ENCODE assay signal across 25 cellular contexts in the genomic region with DNA sequence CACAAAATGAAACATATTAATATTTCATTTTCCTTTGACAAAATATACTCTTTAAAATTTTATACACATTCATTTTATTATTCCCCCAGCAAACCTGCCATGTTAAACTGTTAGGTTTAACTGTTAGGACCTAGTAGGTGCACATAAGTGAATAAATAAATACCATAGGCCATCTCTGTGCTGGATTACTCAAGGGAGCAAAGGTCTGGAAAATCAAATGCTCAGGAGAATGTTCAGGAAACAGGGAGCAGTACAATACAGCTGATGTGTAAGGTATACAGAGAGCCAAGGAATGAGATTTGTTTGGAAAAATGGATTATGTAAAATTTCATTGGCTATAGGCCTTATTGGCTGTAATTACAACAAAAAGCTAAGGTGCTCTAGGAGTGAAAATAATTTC.
"Had no signal": no experiment of that assay in that cellular context is flagged by ENCODE, and none has a peak within 500 bp of the region (broad histone marks: within the 10 kb centered on the region; RNA-seq: fewer than 3 reads in every experiment).

No MANE protein-coding gene starts in this region.

- H3K27me3 ChIP-seq: neural progenitor cell, ovary, stomach, thyroid gland, tibial nerve, upper lobe of right lung, uterus had no signal

- H3K9me3 ChIP-seq: ovary, psoas muscle, thyroid gland, upper lobe of right lung had no signal

- H3K4me1 ChIP-seq: parathyroid adenoma, psoas muscle, stomach, thyroid gland, tibial nerve, upper lobe of right lung, uterus had no signal

- ATAC-seq: naive thymus-derived CD4-positive, alpha-beta T cell; natural killer cell; psoas muscle; right cardiac atrium; sciatic nerve; stimulated activated effector memory CD8-positive, alpha-beta T cell treated with anti-CD3 and anti-CD28 coated beads, Interleukin-12 subunit alpha, Interleukin-12 subunit beta, amount 100 ng/mL, for 72 hours; stimulated activated naive B cell treated with anti-CD40 and anti-IgM and Interleukin-4, amounts not matched to agents 10 μg/mL and 1 μg/mL and 100 μg/mL, for 72 hours; upper lobe of right lung had no signal

- H3K36me3 ChIP-seq: neural progenitor cell, ovary, stomach, thoracic aorta, thyroid gland, upper lobe of right lung, uterus had no signal

- H3K4me3 ChIP-seq: neural progenitor cell, ovary, psoas muscle, skin epidermis, stomach, thoracic aorta, thyroid gland, tibial nerve, upper lobe of right lung, uterus had no signal

- DNase-seq: naive thymus-derived CD4-positive, alpha-beta T cell; natural killer cell; occipital lobe; ovary; posterior cingulate gyrus; psoas muscle; right cardiac atrium; stimulated activated CD4-positive, alpha-beta T cell treated with anti-CD3 and anti-CD28 coated beads, Interleukin-15, amount 100 ng/mL, for 24 hours; stimulated activated CD4-positive, alpha-beta T cell treated with anti-CD3 and anti-CD28 coated beads, Interleukin-2, amount 100 ng/mL, for 24 hours; stimulated activated CD4-positive, alpha-beta T cell treated with anti-CD3 and anti-CD28 coated beads, Interleukin-2, amount 100 ng/mL, for 48 hours; stimulated activated CD4-positive, alpha-beta T cell treated with anti-CD3 and anti-CD28 coated beads, Interleukin-4, amount 100 ng/mL, for 24 hours; stimulated activated naive B cell treated with anti-CD40 and anti-IgM and Interleukin-4, amounts not matched to agents 10 μg/mL and 1 μg/mL and 100 μg/mL, for 72 hours; stimulated activated naive CD4-positive, alpha-beta T cell treated with Interleukin-2 at 50 U/mL for 16 hours; stomach; thyroid gland; trophoblast cell; upper lobe of right lung; uterus had no signal

- H3K27ac ChIP-seq: neural progenitor cell, ovary, parathyroid adenoma, psoas muscle, skin epidermis, stomach, thoracic aorta, thyroid gland, tibial nerve, upper lobe of right lung, uterus had no signal
